Comparison of ENCODE assay signal across 9 cellular contexts in genomic region chr1:247448107-247448778, GRCh38. TPM values are rescaled to one million over a fixed set of nuclear protein-coding genes. Genes with fewer than 3 reads are reported as not detected.
A peak's percentile ranks its signal among the peaks of the same experiment; 100 is the strongest.
DNase-seq lines count a peak whose midpoint lies in the region; ATAC-seq and TF ChIP-seq lines count a peak whose summit lies in the region.
"Had no signal": no experiment of that assay in that cellular context is flagged by ENCODE, and none has a peak within 500 bp of the region (broad histone marks: within the 10 kb centered on the region; RNA-seq: fewer than 3 reads in every experiment).

No MANE protein-coding gene starts in this region.

- DNase-seq in GM06990 (ENCODE audit: extremely low read depth, insufficient read length) (peak; percentile 73), NCI-H226 (peak; percentile 22), ascending aorta (ENCODE audit: low spot score in 2 of 2) (peak in 1 of 2 donors; percentile 73), hepatocyte (ENCODE audit: low spot score) (peak; percentile 63), posterior cingulate gyrus (peak; percentile 52 to 94 (median 67))

- no peaks in the 10 kb centered on the region for H3K9me2 ChIP-seq in hepatocyte (replicated peaks; ENCODE audit: insufficient read depth)

- WGBS in hepatocyte (ENCODE audit: low lambda C conversion rate, missing lambda C conversion rate), result 38% methylated on average over 31 of the region's 31 CpGs

- no peaks in the 10 kb centered on the region for H3K4me1 ChIP-seq in ascending aorta
- no peaks in the 10 kb centered on the region for H3K4me1 ChIP-seq in hepatocyte (ENCODE audit: insufficient read depth)

- H3K9me3 ChIP-seq in ascending aorta (no peaks in the 10 kb centered on the region), hepatocyte (ENCODE audit: low read depth) (no peaks in the 10 kb centered on the region)

- peak overlapping the region; percentile 84 for H2AFZ ChIP-seq in hepatocyte

- intact Hi-C loops in ascending aorta (cut with DNase I) (no loop called here), posterior cingulate gyrus (cut with DNase I) (loop anchor here (10.0 kb wide), 1 partner anchor 63 kb away; no protein-coding TSS in a partner anchor)

- no peaks in the 10 kb centered on the region for H4K20me1 ChIP-seq in hepatocyte (ENCODE audit: insufficient read depth, poor library complexity, severe bottlenecking)

- H3K4me3 ChIP-seq in GM06990 (replicated peaks; ENCODE audit: low read depth, low read length), result no peak overlapping the region
- peak overlapping the region; percentile 55 to 60 for H3K4me3 ChIP-seq in ascending aorta
- H3K4me3 ChIP-seq in hepatocyte, result peak overlapping the region; percentile 40

- no peak for TF ChIP-seq CTCF in GM06990 (IDR thresholded peaks at IDR 0.05; ENCODE audit: insufficient read depth, low read length, poor library complexity, severe bottlenecking)
- TF ChIP-seq CTCF in ascending aorta (IDR thresholded peaks at IDR 0.05), result no peak
- TF ChIP-seq CTCF in hepatocyte (IDR thresholded peaks at IDR 0.05; ENCODE audit: poor library complexity), result no peak

- H3K36me3 ChIP-seq in GM06990 (ENCODE audit: control insufficient read depth, insufficient read depth, low read length) (no peaks in the 10 kb centered on the region), ascending aorta (no peaks in the 10 kb centered on the region), hepatocyte (replicated peaks; ENCODE audit: insufficient read depth, low read depth) (no peaks in the 10 kb centered on the region)

- no peak for ATAC-seq in GM19324 (IDR thresholded peaks at IDR 0.05; ENCODE audit: low FRiP score, unreplicated experiment)
- no peak for ATAC-seq in HG03521 (IDR thresholded peaks at IDR 0.05; ENCODE audit: unreplicated experiment)
- ATAC-seq in GM21576 (IDR thresholded peaks at IDR 0.05; ENCODE audit: unreplicated experiment), result no peak

- no peaks in the 10 kb centered on the region for H3K79me2 ChIP-seq in hepatocyte

- H3K27me3 ChIP-seq in GM06990 (replicated peaks; ENCODE audit: control insufficient read depth, insufficient read depth, low read length) (no peaks in the 10 kb centered on the region), ascending aorta (no peaks in the 10 kb centered on the region), hepatocyte (no peaks in the 10 kb centered on the region)

- H3K27ac ChIP-seq in ascending aorta (peak overlapping the region in 1 of 2 donors; percentile 42), hepatocyte (peak overlapping the region; percentile 73)

- H3K4me2 ChIP-seq in hepatocyte, result peak overlapping the region; percentile 78

RNA-seq across cellular contexts. Expression of gene OR2B11, which starts 9.7 kb away (rescaled TPM):
- not detected for total RNA-seq in ascending aorta
- total RNA-seq in hepatocyte, result not detected in 2 replicates
- polyA plus RNA-seq in hepatocyte, result not detected in 2 replicates
- total RNA-seq: T-helper 1 cell treated with Interleukin-12 subunit alpha and Interleukin-12 subunit beta and Interleukin-4 antibody, amounts not matched to agents 30 ng/mL and 1 ng/mL, for 36 hours had no signal

RNA-seq across cellular contexts. Expression of gene NLRP3, which starts 32.3 kb away (rescaled TPM):
- total RNA-seq in ascending aorta, result 0.11 TPM
- 0.13 and 0.20 TPM in 2 replicates for total RNA-seq in hepatocyte
- polyA plus RNA-seq in hepatocyte, result not detected in 2 replicates
